9 cellular contexts compared by ENCODE assay signal in genomic region chr12:71938728-71939385, GRCh38. TPM values are rescaled to one million over a fixed set of nuclear protein-coding genes. Genes with fewer than 3 reads are reported as not detected.
DNase-seq lines count a peak whose midpoint lies in the region; ATAC-seq and TF ChIP-seq lines count a peak whose summit lies in the region.
"Had no signal": no experiment of that assay in that cellular context is flagged by ENCODE, and none has a peak within 500 bp of the region (broad histone marks: within the 10 kb centered on the region; RNA-seq: fewer than 3 reads in every experiment).

TSS of gene TPH2 (plus strand) at chr12:71938845. CDS start at chr12:71938987, 142 bp downstream.

- H3K36me3 Mint-ChIP-seq in activated CD8-positive, alpha-beta memory T cell treated with anti-CD3 and anti-CD28 coated beads, Interleukin-2, amount 10 ng/mL, durations not matched to agents 7 days and 5 days, result peaks cover 11% of the 10 kb centered on the region
- H3K36me3 Mint-ChIP-seq in progenitor cell of endocrine pancreas (ENCODE audit: insufficient read depth), result no peaks in the 10 kb centered on the region

- TF ChIP-seq CTCF in progenitor cell of endocrine pancreas (IDR thresholded peaks at IDR 0.05; ENCODE audit: unreplicated experiment), result peak; percentile 79

- peaks cover 60% of the 10 kb centered on the region for H3K27me3 Mint-ChIP-seq in activated CD8-positive, alpha-beta memory T cell treated with anti-CD3 and anti-CD28 coated beads, Interleukin-2, amount 10 ng/mL, durations not matched to agents 7 days and 5 days
- H3K27me3 Mint-ChIP-seq in progenitor cell of endocrine pancreas, result no peaks in the 10 kb centered on the region

- DNase-seq in activated gamma-delta T cell treated with Interleukin-2 at 50 U/mL for 16 hours, result peak; percentile 4
- DNase-seq in activated gamma-delta T cell (lab: John Stamatoyannopoulos, UW), result no peak
- peak; percentile 92 for DNase-seq in NCI-H82 (lab: John Stamatoyannopoulos, UW)
- DNase-seq in activated CD8-positive, alpha-beta memory T cell treated with anti-CD3 and anti-CD28 coated beads, Interleukin-2, amount 10 ng/mL, durations not matched to agents 7 days and 5 days, result peak; percentile 65
- peak; percentile 30 for DNase-seq in foreskin melanocyte
- peak; percentile 82 for DNase-seq in progenitor cell of endocrine pancreas (ENCODE audit: low spot score, unreplicated experiment)
- no peak for DNase-seq in NCI-H187 (lab: John Stamatoyannopoulos, UW)

- H3K27ac Mint-ChIP-seq in activated CD8-positive, alpha-beta memory T cell treated with anti-CD3 and anti-CD28 coated beads, Interleukin-2, amount 10 ng/mL, durations not matched to agents 7 days and 5 days, result no peak within 1 kb of the TSS
- no peak within 1 kb of the TSS for H3K27ac Mint-ChIP-seq in progenitor cell of endocrine pancreas

- peak; percentile 56 for ATAC-seq in HG03108 (IDR thresholded peaks at IDR 0.05; ENCODE audit: unreplicated experiment)
- ATAC-seq in activated CD8-positive, alpha-beta memory T cell treated with anti-CD3 and anti-CD28 coated beads, Interleukin-2, amount 10 ng/mL, durations not matched to agents 7 days and 5 days, result no peak

- peaks cover 13% of the 10 kb centered on the region for H3K4me1 Mint-ChIP-seq in activated CD8-positive, alpha-beta memory T cell treated with anti-CD3 and anti-CD28 coated beads, Interleukin-2, amount 10 ng/mL, durations not matched to agents 7 days and 5 days
- no peaks in the 10 kb centered on the region for H3K4me1 Mint-ChIP-seq in progenitor cell of endocrine pancreas (ENCODE audit: low read depth)

- H3K9me3 Mint-ChIP-seq in activated CD8-positive, alpha-beta memory T cell treated with anti-CD3 and anti-CD28 coated beads, Interleukin-2, amount 10 ng/mL, durations not matched to agents 7 days and 5 days (ENCODE audit: low read depth), result peaks cover 3% of the 10 kb centered on the region
- H3K9me3 Mint-ChIP-seq in progenitor cell of endocrine pancreas (ENCODE audit: low read depth), result no peaks in the 10 kb centered on the region

- H3K4me3 Mint-ChIP-seq in activated CD8-positive, alpha-beta memory T cell treated with anti-CD3 and anti-CD28 coated beads, Interleukin-2, amount 10 ng/mL, durations not matched to agents 7 days and 5 days, result no peak within 1 kb of the TSS
- H3K4me3 Mint-ChIP-seq in progenitor cell of endocrine pancreas (ENCODE audit: low read depth), result no peak within 1 kb of the TSS

- CTCF ChIA-PET in activated CD8-positive, alpha-beta memory T cell treated with anti-CD3 and anti-CD28 coated beads, Interleukin-2, amount 10 ng/mL, durations not matched to agents 7 days and 5 days (lab: Charles Lee), result interaction anchor here (0.7 to 1.4 kb wide), 3 partner anchors 10 to 153 kb away, joined by 3 read pairs; no protein-coding TSS in a partner anchor

RNA-seq across cellular contexts. Expression of gene TPH2, which starts in this region (rescaled TPM):
- not detected for total RNA-seq in activated CD8-positive, alpha-beta memory T cell treated with anti-CD3 and anti-CD28 coated beads, Interleukin-2, amount 10 ng/mL, durations not matched to agents 7 days and 5 days
- not detected in 2 replicates for total RNA-seq in progenitor cell of endocrine pancreas
- total RNA-seq: mononuclear cell had no signal

Comparison
In these comparisons a context has a peak if more than half of its experiments do, and no peak if none do; other contexts are left out.
1. DNase-seq: peak in activated gamma-delta T cell treated with Interleukin-2 at 50 U/mL for 16 hours (single experiment), NCI-H82 (single experiment) and foreskin melanocyte (single experiment); none in activated gamma-delta T cell (single experiment) and NCI-H187 (0 of 2).
2. Peak in DNase-seq in activated CD8-positive, alpha-beta memory T cell treated with anti-CD3 and anti-CD28 coated beads, Interleukin-2, amount 10 ng/mL, durations not matched to agents 7 days and 5 days; RNA of the gene not detected or under 1 TPM.
3. Peak in DNase-seq in progenitor cell of endocrine pancreas; RNA of the gene not detected or under 1 TPM.